In the genomic region with DNA sequence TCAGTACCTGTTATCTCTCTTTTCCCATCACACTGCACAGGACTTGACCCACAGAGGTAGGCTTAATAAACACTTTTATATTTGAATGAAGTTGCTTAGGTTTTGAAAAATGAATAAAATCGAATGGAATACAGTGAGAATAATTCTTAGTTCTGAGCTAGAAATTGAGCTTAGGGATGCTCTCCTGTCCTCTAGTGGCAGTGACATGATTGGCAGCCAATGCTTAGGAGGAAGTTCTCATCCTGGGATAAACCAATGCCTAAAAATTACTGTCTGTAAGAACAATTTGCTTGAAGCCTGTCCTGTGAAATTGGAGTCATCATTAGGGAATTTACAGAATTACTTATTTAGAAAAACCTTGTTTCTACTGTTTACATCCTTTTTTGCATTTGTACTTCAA, we compare ENCODE assay signal across 1 cellular context.
TF ChIP-seq lines count a peak whose summit lies in the region.

No MANE protein-coding gene starts in this region.

TF ChIP-seq in WTC11, 78 proteins besides CTCF, POLR2A, EP300 and RAD21 (continued from another document):
- TF ChIP-seq, protein P1, sequence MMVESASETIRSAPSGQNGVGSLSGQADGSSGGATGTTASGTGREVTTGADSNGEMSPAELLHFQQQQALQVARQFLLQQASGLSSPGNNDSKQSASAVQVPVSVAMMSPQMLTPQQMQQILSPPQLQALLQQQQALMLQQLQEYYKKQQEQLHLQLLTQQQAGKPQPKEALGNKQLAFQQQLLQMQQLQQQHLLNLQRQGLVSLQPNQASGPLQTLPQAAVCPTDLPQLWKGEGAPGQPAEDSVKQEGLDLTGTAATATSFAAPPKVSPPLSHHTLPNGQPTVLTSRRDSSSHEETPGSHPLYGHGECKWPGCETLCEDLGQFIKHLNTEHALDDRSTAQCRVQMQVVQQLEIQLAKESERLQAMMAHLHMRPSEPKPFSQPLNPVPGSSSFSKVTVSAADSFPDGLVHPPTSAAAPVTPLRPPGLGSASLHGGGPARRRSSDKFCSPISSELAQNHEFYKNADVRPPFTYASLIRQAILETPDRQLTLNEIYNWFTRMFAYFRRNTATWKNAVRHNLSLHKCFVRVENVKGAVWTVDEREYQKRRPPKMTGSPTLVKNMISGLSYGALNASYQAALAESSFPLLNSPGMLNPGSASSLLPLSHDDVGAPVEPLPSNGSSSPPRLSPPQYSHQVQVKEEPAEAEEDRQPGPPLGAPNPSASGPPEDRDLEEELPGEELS (CRISPR knock-in tag; IDR thresholded peaks at IDR 0.05) = no peak
- TF ChIP-seq ZNF281 (CRISPR knock-in tag; IDR thresholded peaks at IDR 0.05) = no peak
- no peak for TF ChIP-seq ZNF671 (CRISPR knock-in tag; IDR thresholded peaks at IDR 0.05)
- TF ChIP-seq RORB (CRISPR knock-in tag; IDR thresholded peaks at IDR 0.05) = no peak
- TF ChIP-seq ELF4 (CRISPR knock-in tag; IDR thresholded peaks at IDR 0.05; ENCODE audit: low read depth) = no peak
- TF ChIP-seq, protein P2, sequence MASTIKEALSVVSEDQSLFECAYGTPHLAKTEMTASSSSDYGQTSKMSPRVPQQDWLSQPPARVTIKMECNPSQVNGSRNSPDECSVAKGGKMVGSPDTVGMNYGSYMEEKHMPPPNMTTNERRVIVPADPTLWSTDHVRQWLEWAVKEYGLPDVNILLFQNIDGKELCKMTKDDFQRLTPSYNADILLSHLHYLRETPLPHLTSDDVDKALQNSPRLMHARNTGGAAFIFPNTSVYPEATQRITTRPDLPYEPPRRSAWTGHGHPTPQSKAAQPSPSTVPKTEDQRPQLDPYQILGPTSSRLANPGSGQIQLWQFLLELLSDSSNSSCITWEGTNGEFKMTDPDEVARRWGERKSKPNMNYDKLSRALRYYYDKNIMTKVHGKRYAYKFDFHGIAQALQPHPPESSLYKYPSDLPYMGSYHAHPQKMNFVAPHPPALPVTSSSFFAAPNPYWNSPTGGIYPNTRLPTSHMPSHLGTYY (CRISPR knock-in tag; IDR thresholded peaks at IDR 0.05) = no peak
- TF ChIP-seq JAZF1 (CRISPR knock-in tag; IDR thresholded peaks at IDR 0.05) = no peak
- TF ChIP-seq ZNF317 (CRISPR knock-in tag; IDR thresholded peaks at IDR 0.05; ENCODE audit: borderline replicate concordance, low read depth) = no peak
- no peak for TF ChIP-seq ZNF263 (CRISPR knock-in tag; IDR thresholded peaks at IDR 0.05; ENCODE audit: low read depth)
- TF ChIP-seq, protein P3, sequence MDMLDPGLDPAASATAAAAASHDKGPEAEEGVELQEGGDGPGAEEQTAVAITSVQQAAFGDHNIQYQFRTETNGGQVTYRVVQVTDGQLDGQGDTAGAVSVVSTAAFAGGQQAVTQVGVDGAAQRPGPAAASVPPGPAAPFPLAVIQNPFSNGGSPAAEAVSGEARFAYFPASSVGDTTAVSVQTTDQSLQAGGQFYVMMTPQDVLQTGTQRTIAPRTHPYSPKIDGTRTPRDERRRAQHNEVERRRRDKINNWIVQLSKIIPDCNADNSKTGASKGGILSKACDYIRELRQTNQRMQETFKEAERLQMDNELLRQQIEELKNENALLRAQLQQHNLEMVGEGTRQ (CRISPR knock-in tag; IDR thresholded peaks at IDR 0.05) = no peak
TF ChIP-seq in WTC11: peak in this region for 0.
